In the genomic region with DNA sequence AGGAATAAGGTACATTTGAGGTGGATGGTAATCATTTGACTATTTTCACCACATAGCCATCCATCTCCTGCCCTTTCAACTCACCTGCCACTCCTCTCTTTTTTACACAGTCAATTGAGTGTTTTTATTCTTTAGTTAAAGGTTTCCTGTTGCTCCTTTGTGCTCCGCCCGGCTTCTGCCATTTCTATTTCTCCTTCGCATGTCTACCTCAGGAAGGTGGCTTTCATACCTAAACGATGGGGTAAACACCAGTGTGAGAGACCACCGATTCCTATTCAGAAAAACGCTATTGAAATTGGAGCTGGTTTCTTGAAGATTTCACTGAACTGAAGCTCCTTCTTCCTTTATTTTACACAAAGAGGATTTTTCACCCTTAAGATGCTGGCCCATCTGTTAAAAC, we compare ENCODE assay signal across 17 cellular contexts.
DNase-seq lines count a peak whose midpoint lies in the region; ATAC-seq and TF ChIP-seq lines count a peak whose summit lies in the region.
"Had no signal": no experiment of that assay in that cellular context is flagged by ENCODE, and none has a peak within 500 bp of the region (broad histone marks: within the 10 kb centered on the region; RNA-seq: fewer than 3 reads in every experiment).

No MANE protein-coding gene starts in this region.

- ATAC-seq in heart left ventricle, result no peak

- H3K4me1 ChIP-seq in iPS DF 6.9 (ENCODE audit: control insufficient read depth, insufficient read depth, low read length) (no peaks in the 10 kb centered on the region; the same call in 1 of the 2 replicates), heart left ventricle (no peaks in the 10 kb centered on the region)
- H3K4me1 ChIP-seq: BLaER1 had no signal

- H3K4me3 ChIP-seq in WERI-Rb-1 (ENCODE audit: low read depth, low read length) (no peak overlapping the region), iPS DF 6.9 (ENCODE audit: low read length) (no peak overlapping the region), heart left ventricle (no peak overlapping the region)
- H3K4me3 ChIP-seq: BLaER1, GM23248 had no signal

- no CpG with 5 or more reads among the region's 6 CpGs for WGBS in iPS DF 6.9 (ENCODE audit: insufficient coverage, insufficient read length)
- WGBS in heart left ventricle, 4 donors, result 64 to 71% (median 67%) methylated on average over 6 of the region's 6 CpGs

- intact Hi-C loops in heart left ventricle (cut with DNase I), result no loop called here

- DNase-seq in NCI-H748 (lab: John Stamatoyannopoulos, UW; ENCODE audit: unreplicated experiment) (peak; percentile 22), NCI-H748 treated with DMSO at 0.1 percent for 48 hours (lab: John Stamatoyannopoulos, UW) (no peak), WERI-Rb-1 (no peak), iPS DF 6.9 (ENCODE audit: low read depth, low spot score) (peak; percentile 1), heart left ventricle (no peak), OCI-M2 (lab: John Stamatoyannopoulos, UW; ENCODE audit: unreplicated experiment) (no peak), foreskin melanocyte (no peak)
- DNase-seq in stimulated activated CD4-positive, alpha-beta T cell treated with anti-CD3 and anti-CD28 coated beads, Interleukin-1b, Interleukin-23, amount 100 ng/mL, for 48 hours, result no peak
- DNase-seq: 8988T; AML-193; CD8-positive, alpha-beta memory T cell; DMS53; GF-D8; GM23248; HCEC 1CT; HFFc6 had no signal

- peak overlapping the region; percentile 27; the same call in 1 of the 2 replicates for H3K27ac ChIP-seq in WERI-Rb-1
- no peak overlapping the region for H3K27ac ChIP-seq in iPS DF 6.9 (ENCODE audit: low read length)
- no peak overlapping the region for H3K27ac ChIP-seq in heart left ventricle
- H3K27ac ChIP-seq: BLaER1, GM23248 had no signal

- H3K36me3 ChIP-seq in WERI-Rb-1, result no peaks in the 10 kb centered on the region
- H3K36me3 ChIP-seq in iPS DF 6.9 (ENCODE audit: control insufficient read depth, insufficient read depth, low read length), result no peaks in the 10 kb centered on the region
- no peaks in the 10 kb centered on the region for H3K36me3 ChIP-seq in heart left ventricle
- H3K36me3 ChIP-seq: BLaER1 had no signal

- TF ChIP-seq CTCF in WERI-Rb-1 (IDR thresholded peaks at IDR 0.05; ENCODE audit: low read depth, low read length), result no peak
- TF ChIP-seq CTCF in heart left ventricle (IDR thresholded peaks at IDR 0.05), result no peak

- TF ChIP-seq POLR2A in heart left ventricle (IDR thresholded peaks at IDR 0.05), result no peak

- H3K27me3 ChIP-seq in WERI-Rb-1 (ENCODE audit: insufficient read depth, low read depth, severe bottlenecking) (no peaks in the 10 kb centered on the region), iPS DF 6.9 (ENCODE audit: control insufficient read depth, insufficient read depth, low read length) (no peaks in the 10 kb centered on the region), heart left ventricle (no peaks in the 10 kb centered on the region)
- H3K27me3 ChIP-seq: BLaER1 had no signal

- H3K9me3 ChIP-seq in WERI-Rb-1 (ENCODE audit: severe bottlenecking), result no peaks in the 10 kb centered on the region
- H3K9me3 ChIP-seq in iPS DF 6.9 (ENCODE audit: control insufficient read depth, insufficient read depth, low read length), result no peaks in the 10 kb centered on the region
- H3K9me3 ChIP-seq in heart left ventricle, result peaks cover 0 to 27% (median 4%) of the 10 kb centered on the region in 12 donors
- H3K9me3 ChIP-seq: BLaER1 had no signal

Comparison
In these comparisons a context has a peak if more than half of its experiments do, and no peak if none do; other contexts are left out.
1. DNase-seq: peak in NCI-H748 (single experiment) and iPS DF 6.9 (single experiment); none in NCI-H748 treated with DMSO at 0.1 percent for 48 hours (single experiment), WERI-Rb-1 (single experiment), heart left ventricle (0 of 5), OCI-M2 (single experiment), stimulated activated CD4-positive, alpha-beta T cell treated with anti-CD3 and anti-CD28 coated beads, Interleukin-1b, Interleukin-23, amount 100 ng/mL, for 48 hours (single experiment) and foreskin melanocyte (single experiment).